In the genomic region with DNA sequence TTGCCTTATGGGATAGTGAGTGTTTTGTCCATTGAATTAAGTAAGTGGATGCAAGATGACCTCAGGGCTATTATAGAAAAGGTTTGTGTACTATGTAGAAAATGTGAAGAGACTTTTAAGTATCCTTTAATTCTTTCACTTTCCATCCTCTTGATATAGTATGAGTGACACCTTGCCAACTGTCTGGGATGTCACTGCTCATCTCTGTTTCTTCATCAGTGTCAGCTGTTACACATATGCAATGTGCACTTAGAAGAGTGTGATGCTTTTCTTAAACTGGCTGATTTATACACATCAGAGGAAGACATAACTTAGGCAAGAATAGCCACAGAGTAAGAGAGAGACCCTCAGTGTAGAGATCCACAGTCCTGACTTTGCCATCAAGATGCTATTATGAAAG, we compare ENCODE assay signal across 22 cellular contexts.
"Had no signal": no experiment of that assay in that cellular context is flagged by ENCODE, and none has a peak within 500 bp of the region (broad histone marks: within the 10 kb centered on the region; RNA-seq: fewer than 3 reads in every experiment).

No MANE protein-coding gene starts in this region.

- H3K4me3 Mint-ChIP-seq: activated B cell treated with CpG ODN at 0.5 μM for 24 hours; dendritic cell treated with granulocyte-macrophage colony-stimulating factor and Interleukin-4, amounts not matched to agents 40 ng/mL and 50 ng/mL, for 4 days; naive B cell; neural progenitor cell; T-helper 1 cell treated with Interleukin-12 subunit alpha and Interleukin-12 subunit beta and Interleukin-4 antibody, amounts not matched to agents 30 μg/mL and 1 μg/mL, for 36 hours had no signal

- H3K4me1 Mint-ChIP-seq: activated B cell treated with CpG ODN at 0.5 μM for 24 hours, naive B cell, neural progenitor cell had no signal

- ATAC-seq: heart right ventricle, upper lobe of right lung had no signal

- H3K27ac Mint-ChIP-seq: activated B cell treated with CpG ODN at 0.5 μM for 24 hours; dendritic cell treated with granulocyte-macrophage colony-stimulating factor and Interleukin-4, amounts not matched to agents 40 ng/mL and 50 ng/mL, for 4 days; naive B cell; neural progenitor cell; T-helper 1 cell treated with Interleukin-12 subunit alpha and Interleukin-12 subunit beta and Interleukin-4 antibody, amounts not matched to agents 30 μg/mL and 1 μg/mL, for 36 hours had no signal

- H3K4me1 ChIP-seq: neural progenitor cell, thyroid gland had no signal

- DNase-seq: activated B cell treated with CpG ODN at 0.5 μM for 24 hours; activated CD4-positive, alpha-beta T cell treated with anti-CD3 and anti-CD28 coated beads for 4 hours; activated CD8-positive, alpha-beta memory T cell treated with anti-CD3 and anti-CD28 coated beads, Interleukin-2, amount 50 U/mL, for 48 hours; activated naive CD4-positive, alpha-beta T cell treated with Interleukin-2 at 50 U/mL for 16 hours; brain microvascular endothelial cell; caudate nucleus; effector CD4-positive, alpha-beta T cell; heart right ventricle; lower lobe of right lung; mesendoderm; naive B cell; retina; sigmoid colon; stimulated activated CD4-positive, alpha-beta T cell treated with anti-CD3 and anti-CD28 coated beads, Interleukin-4, amount 100 ng/mL, for 1 hour; substantia nigra; T1000; thyroid gland; upper lobe of right lung had no signal

- H3K9me3 ChIP-seq: ascending aorta, heart right ventricle, lower lobe of right lung, sigmoid colon, thyroid gland, upper lobe of right lung had no signal

- H3K4me3 ChIP-seq: ascending aorta, heart right ventricle, lower lobe of right lung, neural progenitor cell, sigmoid colon, thyroid gland, upper lobe of right lung had no signal

- H3K27ac ChIP-seq: ascending aorta, brain microvascular endothelial cell, heart right ventricle, lower lobe of right lung, neural progenitor cell, sigmoid colon, thyroid gland, upper lobe of right lung had no signal

- H3K27me3 Mint-ChIP-seq: activated B cell treated with CpG ODN at 0.5 μM for 24 hours, naive B cell had no signal

- H3K9me3 Mint-ChIP-seq: activated B cell treated with CpG ODN at 0.5 μM for 24 hours; dendritic cell treated with granulocyte-macrophage colony-stimulating factor and Interleukin-4, amounts not matched to agents 40 ng/mL and 50 ng/mL, for 4 days; naive B cell; neural progenitor cell; T-helper 1 cell treated with Interleukin-12 subunit alpha and Interleukin-12 subunit beta and Interleukin-4 antibody, amounts not matched to agents 30 μg/mL and 1 μg/mL, for 36 hours had no signal

- H3K36me3 Mint-ChIP-seq: naive B cell, neural progenitor cell had no signal

- H3K27me3 ChIP-seq: ascending aorta, brain microvascular endothelial cell, heart right ventricle, neural progenitor cell, sigmoid colon, thyroid gland, upper lobe of right lung had no signal

- H3K36me3 ChIP-seq: ascending aorta, brain microvascular endothelial cell, heart right ventricle, lower lobe of right lung, neural progenitor cell, sigmoid colon, thyroid gland, upper lobe of right lung had no signal
